In the genomic region with DNA sequence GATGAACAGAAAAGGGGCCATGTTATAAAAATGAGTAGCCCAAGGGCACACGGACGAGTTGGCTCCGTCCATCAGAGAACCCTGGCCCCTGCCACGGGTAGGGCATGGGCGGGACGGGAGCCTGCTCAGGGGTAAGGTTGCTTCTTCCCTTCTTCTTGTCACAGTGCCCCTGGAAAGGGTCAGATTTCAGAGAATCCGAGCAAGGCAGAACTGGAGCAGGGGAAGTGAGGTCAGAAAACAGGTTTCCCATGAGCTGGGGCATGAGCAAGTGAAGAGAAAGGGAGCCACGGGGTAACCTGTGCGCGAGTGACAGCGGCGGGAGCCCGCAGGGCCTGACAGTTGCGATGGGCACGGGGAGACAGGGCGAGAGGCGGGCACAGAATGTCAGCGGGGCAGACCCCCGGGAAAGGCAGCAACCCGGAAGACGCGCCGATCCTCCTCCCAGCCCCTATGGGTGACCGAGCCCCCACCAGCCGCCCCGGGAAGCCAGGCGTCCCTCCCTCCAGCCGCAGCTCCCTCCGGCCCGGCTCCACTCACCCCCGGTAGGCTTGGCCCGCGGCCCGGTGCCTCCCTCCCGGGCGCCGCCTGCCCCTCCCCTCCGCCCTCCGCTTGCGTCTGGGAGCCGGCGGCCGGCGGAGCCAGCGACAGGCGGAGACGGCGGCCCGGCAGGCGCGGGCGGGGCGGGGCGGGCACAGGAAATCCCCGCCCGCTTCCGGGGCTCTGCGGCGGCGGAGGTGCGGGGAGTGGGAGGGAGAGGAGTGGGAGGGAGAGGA, we compare ENCODE assay signal across 1 cellular context.
TF ChIP-seq lines count a peak whose summit lies in the region.

Gene ZNF641, minus strand, starts transcription at position 671 of the 773 bp plus-strand sequence. CDS start 2,829 bp downstream, outside the sequence.

TF ChIP-seq in H1, 55 proteins besides CTCF, POLR2A, EP300 and RAD21 (continued from another document):
- peak in 1 of 2 experiments; percentile 82; a peak in 1 of 4 replicates for TF ChIP-seq HDAC2 (IDR thresholded peaks at IDR 0.05; ENCODE audit: borderline replicate concordance in 1 of 2, low read depth in 2 of 2, low read length in 2 of 2)
- TF ChIP-seq PHF8 (conservative IDR thresholded peaks at IDR 0.05; ENCODE audit: low read depth, low read length) = peak; percentile 44
- TF ChIP-seq CREB1 (IDR thresholded peaks at IDR 0.05) = peak; percentile 32; the same call in 1 of the 2 replicates
- peak; percentile 50; the same call in 1 of the 2 replicates for TF ChIP-seq TCF12 (IDR thresholded peaks at IDR 0.05; ENCODE audit: low read depth, low read length)
- peak; percentile 29 for TF ChIP-seq SAP30 (IDR thresholded peaks at IDR 0.05; ENCODE audit: insufficient read depth, insufficient replicate concordance, low read length)
- TF ChIP-seq KDM4A (IDR thresholded peaks at IDR 0.05; ENCODE audit: low read depth, low read length, severe bottlenecking) = peak; percentile 79
- no peak for TF ChIP-seq SP1 (IDR thresholded peaks at IDR 0.05; ENCODE audit: low read depth, low read length)
TF ChIP-seq in H1: peak in this region for 9.
